In the genomic region with DNA sequence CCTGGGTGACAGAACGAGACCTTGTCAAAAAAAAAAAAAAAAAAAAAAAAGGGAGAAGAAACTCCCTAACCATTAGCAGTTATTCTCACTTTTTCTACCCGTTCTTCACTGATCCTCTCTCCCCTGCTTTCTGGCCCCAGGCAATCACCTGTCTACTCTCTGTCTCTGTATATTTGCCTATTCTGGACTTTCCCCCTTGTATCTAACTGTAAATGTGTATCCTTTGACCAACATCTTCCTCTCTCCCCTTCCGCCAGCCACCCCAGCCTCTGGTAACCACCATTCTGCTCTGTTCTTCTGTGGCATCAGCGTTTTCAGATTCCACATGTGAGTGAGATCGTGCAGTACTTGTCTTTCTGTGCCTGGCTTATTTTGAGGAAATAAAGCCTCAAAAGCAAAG, we compare ENCODE assay signal across 11 cellular contexts. TPM values are rescaled to one million over a fixed set of nuclear protein-coding genes. Genes with fewer than 3 reads are reported as not detected.
DNase-seq lines count a peak whose midpoint lies in the region; ATAC-seq and TF ChIP-seq lines count a peak whose summit lies in the region.
"Had no signal": no experiment of that assay in that cellular context is flagged by ENCODE, and none has a peak within 500 bp of the region (broad histone marks: within the 10 kb centered on the region; RNA-seq: fewer than 3 reads in every experiment).

No MANE protein-coding gene starts in this region.

- DNase-seq in NCI-H146 (lab: John Stamatoyannopoulos, UW) = peak; percentile 12
- peak; percentile 48 for DNase-seq in posterior vena cava (ENCODE audit: low spot score)
- no peak for DNase-seq in NCI-H446 (lab: John Stamatoyannopoulos, UW)
- DNase-seq in endothelial cell (ENCODE audit: low spot score) = no peak
- DNase-seq: GM23248, NCI-H510A, SIG-M5 had no signal

- intact Hi-C loops in posterior vena cava (cut with DNase I) = no loop called here

- ATAC-seq in GM19324 (IDR thresholded peaks at IDR 0.05; ENCODE audit: low FRiP score, unreplicated experiment) (peak; percentile 63), HG02678 (IDR thresholded peaks at IDR 0.05; ENCODE audit: unreplicated experiment) (peak; percentile 88), HG03342 (IDR thresholded peaks at IDR 0.05; ENCODE audit: unreplicated experiment) (no peak)
- ATAC-seq: body of pancreas had no signal

- H3K27ac Mint-ChIP-seq in endothelial cell (ENCODE audit: unreplicated experiment) = no peak overlapping the region

- H3K4me3 Mint-ChIP-seq in endothelial cell (ENCODE audit: unreplicated experiment) = no peak overlapping the region

- TF ChIP-seq CTCF in endothelial cell (IDR thresholded peaks at IDR 0.05; ENCODE audit: unreplicated experiment) = no peak

- H3K36me3 Mint-ChIP-seq in endothelial cell (ENCODE audit: low read depth, unreplicated experiment) = no peaks in the 10 kb centered on the region

- H3K9me3 Mint-ChIP-seq in endothelial cell (ENCODE audit: unreplicated experiment) = no peaks in the 10 kb centered on the region

- peaks cover 4% of the 10 kb centered on the region for H3K27me3 Mint-ChIP-seq in endothelial cell (ENCODE audit: unreplicated experiment)

- peaks cover 9% of the 10 kb centered on the region for H3K4me1 Mint-ChIP-seq in endothelial cell (ENCODE audit: unreplicated experiment)

RNA-seq across cellular contexts. Expression of gene CYFIP1, which starts 6.9 kb away (rescaled TPM):
- 100 to 1,000 TPM; 116 to 119 TPM for total RNA-seq in posterior vena cava
- 154 TPM for total RNA-seq in endothelial cell (ENCODE audit: unreplicated experiment)

Comparison
In these comparisons a context has a peak if more than half of its experiments do, and no peak if none do; other contexts are left out.
1. DNase-seq: peak in NCI-H146 (single experiment) and posterior vena cava (single experiment); none in NCI-H446 (0 of 2) and endothelial cell (single experiment).